11 cellular contexts compared by ENCODE assay signal in the genomic region with DNA sequence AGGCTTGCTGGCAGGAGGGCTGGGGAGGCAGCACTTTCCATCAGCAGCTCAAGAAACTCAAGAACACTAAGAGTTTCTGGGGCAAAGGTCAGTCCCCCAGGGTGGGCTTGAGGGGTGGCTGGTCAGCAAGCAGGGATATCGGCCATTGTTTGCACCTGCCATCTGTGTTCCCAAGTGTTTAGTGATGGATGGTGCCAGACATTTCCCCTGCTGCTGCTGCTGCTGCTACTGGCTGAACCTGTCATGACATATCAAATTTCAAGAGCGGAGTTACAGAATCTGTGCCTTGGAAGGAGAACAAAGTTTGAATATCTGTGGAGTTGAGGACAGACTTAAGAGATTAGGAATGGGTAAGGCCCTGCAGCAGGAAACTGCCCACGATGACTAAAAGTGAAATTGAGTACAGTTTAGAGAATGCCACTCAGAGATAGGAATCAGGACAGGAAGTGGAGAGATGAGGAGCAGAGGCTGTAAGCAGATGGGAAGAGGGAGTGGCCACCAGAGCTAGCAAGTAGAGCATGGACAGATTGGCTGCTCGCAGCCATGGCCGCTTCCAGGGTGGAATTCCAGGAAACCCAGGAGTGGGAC. TPM values are rescaled to one million over a fixed set of nuclear protein-coding genes. Genes with fewer than 3 reads are reported as not detected.
DNase-seq lines count a peak whose midpoint lies in the region; ATAC-seq and TF ChIP-seq lines count a peak whose summit lies in the region.
"Had no signal": no experiment of that assay in that cellular context is flagged by ENCODE, and none has a peak within 500 bp of the region (broad histone marks: within the 10 kb centered on the region; RNA-seq: fewer than 3 reads in every experiment).

No MANE protein-coding gene starts in this region.

- no peak overlapping the region for H2BK5ac ChIP-seq in H9 (ENCODE audit: insufficient read length, low read length)

- no peak overlapping the region for H3T11ph ChIP-seq in H9 (ENCODE audit: low read length)

- H3K36me3 ChIP-seq in PC-9 (ENCODE audit: low read depth) (no peaks in the 10 kb centered on the region), prostate gland (no peaks in the 10 kb centered on the region)
- H3K36me3 ChIP-seq: Peyer's patch had no signal

- peaks cover 5% of the 10 kb centered on the region; the same call in 1 of the 2 replicates for H3K4me1 ChIP-seq in H9 (ENCODE audit: insufficient read depth, low read length)
- H3K4me1 ChIP-seq in PC-9 (replicated peaks; ENCODE audit: insufficient read depth), result no peaks in the 10 kb centered on the region; the same call in 1 of the 2 replicates
- H3K4me1 ChIP-seq in prostate gland (replicated peaks), result no peaks in the 10 kb centered on the region
- H3K4me1 ChIP-seq: Peyer's patch had no signal

- H3K14ac ChIP-seq in H9 (ENCODE audit: insufficient read depth, low read length), result no peak overlapping the region

- H3K4me3 ChIP-seq in PC-9 (no peak overlapping the region; the same call in 1 of the 2 replicates), prostate gland (no peak overlapping the region)
- H3K4me3 ChIP-seq: Peyer's patch had no signal

- no peak overlapping the region for H3K4ac ChIP-seq in H9 (ENCODE audit: low read depth, low read length)

- H3K4me2 ChIP-seq in H9 (ENCODE audit: insufficient read depth, insufficient read length, low read length), result no peak overlapping the region
- peak overlapping the region; percentile 30; the same call in 1 of the 2 replicates for H3K4me2 ChIP-seq in PC-9

- H2BK20ac ChIP-seq in H9 (ENCODE audit: low read depth, low read length, poor library complexity, severe bottlenecking), result no peak overlapping the region

- no peak overlapping the region for H3K4me3 Mint-ChIP-seq in H9
- H3K4me3 Mint-ChIP-seq: activated naive CD4-positive, alpha-beta T cell treated with anti-CD3 and anti-CD28 coated beads, Interleukin-2, amount 50 U/mL, for 24 hours; memory B cell had no signal

- H3K27me3 Mint-ChIP-seq in H9 (ENCODE audit: low read depth), result no peaks in the 10 kb centered on the region; the same call in 1 of the 2 replicates

- H3K27ac ChIP-seq in 22Rv1, result peak overlapping the region; percentile 67
- no peak overlapping the region for H3K27ac ChIP-seq in H9 (ENCODE audit: insufficient read length, low read depth, low read length)
- no peak overlapping the region for H3K27ac ChIP-seq in PC-9
- H3K27ac ChIP-seq in prostate gland, result no peak overlapping the region
- H3K27ac ChIP-seq: Peyer's patch had no signal

- no peak overlapping the region for H2BK12ac ChIP-seq in H9 (ENCODE audit: insufficient read length, low read depth, low read length)

- no peak overlapping the region for H3K56ac ChIP-seq in H9 (ENCODE audit: insufficient read length, low read depth, low read length)

- no peak overlapping the region for H3K23ac ChIP-seq in H9 (ENCODE audit: insufficient read length, low read depth, low read length)

- no peaks in the 10 kb centered on the region for H3K9me3 ChIP-seq in H9 (ENCODE audit: control insufficient read depth, low read depth, low read length)
- H3K9me3 ChIP-seq in PC-9 (ENCODE audit: insufficient read depth, low read depth), result no peaks in the 10 kb centered on the region
- no peaks in the 10 kb centered on the region for H3K9me3 ChIP-seq in prostate gland
- H3K9me3 ChIP-seq: Peyer's patch had no signal

- no peak overlapping the region for H3K18ac ChIP-seq in H9 (ENCODE audit: insufficient read length, low read depth, low read length)

- no peak overlapping the region for H4K91ac ChIP-seq in H9 (ENCODE audit: insufficient read length, low read depth, low read length)

- H2BK120ac ChIP-seq in H9 (ENCODE audit: low read depth, low read length, poor library complexity, severe bottlenecking), result no peak overlapping the region

- H4K20me1 ChIP-seq in H9 (ENCODE audit: control insufficient read depth, insufficient read depth, insufficient read length) (no peaks in the 10 kb centered on the region), PC-9 (ENCODE audit: insufficient read depth) (no peaks in the 10 kb centered on the region)

- peak overlapping the region; percentile 10 to 89 (median 40); a peak in 4 of 7 replicates for H3K27ac Mint-ChIP-seq in H9
- H3K27ac Mint-ChIP-seq: activated naive CD4-positive, alpha-beta T cell treated with anti-CD3 and anti-CD28 coated beads, Interleukin-2, amount 50 U/mL, for 24 hours; memory B cell had no signal

- no CpG with 5 or more reads among the region's 5 CpGs for WGBS in H9 (ENCODE audit: extremely low coverage, insufficient read length, low lambda C conversion rate)
- WGBS in prostate gland, result 31% methylated on average over 5 of the region's 5 CpGs

- POLR2A ChIA-PET in PC-9 (lab: Charles Lee; ENCODE audit: unreplicated experiment), result interaction anchor here (0.6 kb wide), 2 partner anchors 47 to 760 kb away, joined by 3 to 9 read pairs; no protein-coding TSS in a partner anchor

- peaks cover 30 to 39% of the 10 kb centered on the region in 2 experiments for H3K4me1 Mint-ChIP-seq in H9
- H3K4me1 Mint-ChIP-seq: activated naive CD4-positive, alpha-beta T cell treated with anti-CD3 and anti-CD28 coated beads, Interleukin-2, amount 50 U/mL, for 24 hours; memory B cell had no signal

- H3K23me2 ChIP-seq in H9 (ENCODE audit: insufficient read length, low read depth, low read length, poor library complexity, severe bottlenecking), result no peaks in the 10 kb centered on the region

- no TSS peak for BruUV-seq in PC-9 (replicated peaks; lab: Mats Ljungman, UMichigan)

- H4K8ac ChIP-seq in H9 (replicated peaks; ENCODE audit: insufficient read length, low read depth, low read length), result no peak overlapping the region

- intact Hi-C loops in PC-9 (cut with micrococcal nuclease; ENCODE audit: unreplicated experiment), result no loop called here
- intact Hi-C loops in prostate gland (cut with DNase I), result no loop called here

- no peak overlapping the region for H4K5ac ChIP-seq in H9 (ENCODE audit: insufficient read length, low read depth, low read length)

- H2BK15ac ChIP-seq in H9 (ENCODE audit: low read depth, low read length), result no peak overlapping the region

- H2AFZ ChIP-seq in H9 (ENCODE audit: low read length), result no peak overlapping the region
- H2AFZ ChIP-seq in PC-9, result no peak overlapping the region

- peaks cover 0 to 4% of the 10 kb centered on the region in 2 experiments; a peak in 3 of 5 replicates for H3K9me3 Mint-ChIP-seq in H9
- H3K9me3 Mint-ChIP-seq: activated naive CD4-positive, alpha-beta T cell treated with anti-CD3 and anti-CD28 coated beads, Interleukin-2, amount 50 U/mL, for 24 hours had no signal

- no peaks in the 10 kb centered on the region for H3K27me3 ChIP-seq in H9 (ENCODE audit: insufficient read depth, low read length)
- H3K27me3 ChIP-seq in PC-9 (ENCODE audit: insufficient read depth, low read depth), result no peaks in the 10 kb centered on the region
- no peaks in the 10 kb centered on the region for H3K27me3 ChIP-seq in prostate gland (replicated peaks; ENCODE audit: insufficient read depth)
- H3K27me3 ChIP-seq: Peyer's patch had no signal

- H2AK5ac ChIP-seq in H9 (ENCODE audit: insufficient read length, low read length), result no peak overlapping the region

- no peak for TF ChIP-seq POLR2A in prostate gland (IDR thresholded peaks at IDR 0.05)

- H3F3A ChIP-seq in PC-9 (ENCODE audit: insufficient read depth, low read depth), result no peaks in the 10 kb centered on the region

- no peak for ATAC-seq in GM18858 (IDR thresholded peaks at IDR 0.05; ENCODE audit: unreplicated experiment)

- TF ChIP-seq CTCF in 22Rv1 (IDR thresholded peaks at IDR 0.05), result no peak
- TF ChIP-seq CTCF in H9 (conservative IDR thresholded peaks at IDR 0.05), result no peak
- no peak for TF ChIP-seq CTCF in PC-9 (conservative IDR thresholded peaks at IDR 0.05)
- TF ChIP-seq CTCF in prostate gland (IDR thresholded peaks at IDR 0.05), result no peak

- H3K9me2 ChIP-seq in PC-9 (ENCODE audit: insufficient read depth), result no peaks in the 10 kb centered on the region

- H3K79me1 ChIP-seq in H9 (ENCODE audit: insufficient read depth, low read depth, low read length, poor library complexity, severe bottlenecking), result no peaks in the 10 kb centered on the region

- DNase-seq in H9 (peak; percentile 48), PC-9 (peak in 1 of 2 experiments; percentile 24), fibroblast of gingiva (ENCODE audit: low read depth) (peak; percentile 31), prostate gland (ENCODE audit: low spot score) (no peak), amygdala (lab: John Stamatoyannopoulos, UW) (no peak), AML-193 (lab: John Stamatoyannopoulos, UW) (no peak)
- DNase-seq: Peyer's patch had no signal

- H3K79me2 ChIP-seq in H9 (ENCODE audit: insufficient read depth, low read length) (no peaks in the 10 kb centered on the region), PC-9 (ENCODE audit: low read depth) (no peaks in the 10 kb centered on the region)

- no peak overlapping the region for H3K9ac ChIP-seq in H9 (ENCODE audit: extremely low read depth, insufficient read length, low read length)

- peaks cover 0 to 5% (median 0%) of the 10 kb centered on the region in 3 experiments; a peak in 2 of 7 replicates for H3K36me3 Mint-ChIP-seq in H9 (ENCODE audit: insufficient read depth in 1 of 3, low read depth in 3 of 3)
- H3K36me3 Mint-ChIP-seq: activated naive CD4-positive, alpha-beta T cell treated with anti-CD3 and anti-CD28 coated beads, Interleukin-2, amount 50 U/mL, for 24 hours; memory B cell had no signal

- CTCF ChIA-PET in PC-9 (lab: Charles Lee), result interaction anchor here (0.6 kb wide), 1 partner anchor 195 kb away, joined by 3 read pairs; no protein-coding TSS in a partner anchor

RNA-seq across cellular contexts. Expression of a gene that starts 39.2 kb away (rescaled TPM):
- total RNA-seq in H9 (2021), result 1.1 and 1.2 TPM in 2 replicates
- 1.5 and 1.8 TPM in 2 replicates for total RNA-seq in PC-9 (2021)
- total RNA-seq in prostate gland, result 10 to 100 TPM; 10.6 to 20.5 TPM

Comparison
In these comparisons a context has a peak if more than half of its experiments do, and no peak if none do; other contexts are left out.
1. DNase-seq: peak in H9 (single experiment) and fibroblast of gingiva (single experiment); none in prostate gland (single experiment), amygdala (0 of 56) and AML-193 (0 of 2).